Comparison of ENCODE assay signal across 2 cellular contexts in genomic region chr22:28002181-28002700, GRCh38.
A peak's percentile ranks its signal among the peaks of the same experiment; 100 is the strongest.
TF ChIP-seq lines count a peak whose summit lies in the region.

No MANE protein-coding gene starts in this region.

TF ChIP-seq in GM12878, 131 proteins besides CTCF, POLR2A, EP300 and RAD21:
- TF ChIP-seq ZNF384 (IDR thresholded peaks at IDR 0.05; ENCODE audit: borderline replicate concordance, low read depth, low read length) (peak; percentile 36), PBX3 (IDR thresholded peaks at IDR 0.05; ENCODE audit: insufficient replicate concordance, low read depth, low read length) (no peak)
TF ChIP-seq in GM12878: peak in this region for 1.

TF ChIP-seq in GM23338, 12 proteins besides CTCF, POLR2A, EP300 and RAD21:
- TF ChIP-seq REST (IDR thresholded peaks at IDR 0.05; ENCODE audit: unreplicated experiment) = no peak
- no peak for TF ChIP-seq ETS1 (IDR thresholded peaks at IDR 0.05)
- no peak for TF ChIP-seq ZNF331 (CRISPR knock-in tag; IDR thresholded peaks at IDR 0.05; ENCODE audit: low read depth)
- TF ChIP-seq ZNF114 (CRISPR knock-in tag; IDR thresholded peaks at IDR 0.05) = no peak
TF ChIP-seq in GM23338: peak in this region for 0.
